19 cellular contexts compared by ENCODE assay signal in the genomic region with DNA sequence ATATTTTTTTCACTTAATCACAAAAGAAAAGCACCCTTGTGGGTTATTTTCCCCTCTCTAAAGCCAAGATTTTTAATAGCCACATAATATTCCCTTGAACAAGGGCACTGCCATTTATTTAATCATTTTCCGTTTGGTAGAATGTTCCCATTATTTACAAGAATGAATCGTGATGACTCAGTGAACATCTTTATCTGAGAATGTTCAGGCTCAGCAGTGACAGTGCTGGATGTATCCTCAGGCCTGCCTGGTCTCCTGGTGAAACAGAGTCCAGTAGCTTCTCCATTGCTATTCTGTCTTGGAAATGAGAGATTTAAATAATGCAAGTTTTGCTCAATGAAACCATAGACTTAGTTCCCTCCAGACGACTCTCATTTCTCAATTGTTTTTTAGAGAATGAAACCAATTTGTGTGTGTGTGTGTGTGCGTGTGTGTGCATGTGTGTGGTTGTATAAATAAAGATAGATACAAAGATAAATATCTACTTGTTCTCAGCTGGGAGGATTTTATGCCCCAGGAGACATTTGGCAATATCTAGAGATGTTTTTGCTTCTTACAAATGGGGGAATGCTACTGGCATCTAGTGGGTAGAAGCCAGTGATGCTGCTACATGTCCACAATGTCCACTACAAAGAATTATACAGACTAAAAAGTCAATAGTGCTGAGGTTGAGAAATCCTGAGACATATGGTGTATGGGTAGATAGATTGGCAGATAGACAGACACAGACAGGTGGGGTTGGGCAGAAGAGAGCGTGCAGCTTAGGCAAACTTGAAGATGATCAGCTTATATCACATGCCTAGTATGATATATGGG. TPM values are rescaled to one million over a fixed set of nuclear protein-coding genes. Genes with fewer than 3 reads are reported as not detected.
A peak's percentile ranks its signal among the peaks of the same experiment; 100 is the strongest.
DNase-seq lines count a peak whose midpoint lies in the region; ATAC-seq, FAIRE-seq and TF ChIP-seq lines count a peak whose summit lies in the region.
"Had no signal": no experiment of that assay in that cellular context is flagged by ENCODE, and none has a peak within 500 bp of the region (broad histone marks: within the 10 kb centered on the region; RNA-seq: fewer than 3 reads in every experiment).

No MANE protein-coding gene starts in this region.

- DNase-seq in AG08395 (ENCODE audit: low spot score) (peak; percentile 35), MG63 (peak; percentile 37), K562 (ENCODE audit: extremely low read depth in 1 of 4, low spot score in 3 of 4) (no peak), hepatocyte (ENCODE audit: low spot score) (no peak), RWPE1 (ENCODE audit: low spot score) (no peak)
- DNase-seq in stimulated activated naive CD4-positive, alpha-beta T cell treated with Interleukin-2 at 50 U/mL for 16 hours (lab: John Stamatoyannopoulos, UW), result no peak
- no peak for DNase-seq in activated T-cell treated with anti-CD3 and anti-CD28 coated beads, Interleukin-2, amount 50 U/mL, for 1 hour
- DNase-seq: activated CD4-positive, alpha-beta T cell treated with anti-CD3 and anti-CD28 coated beads, Interleukin-2, amount 50 U/mL, for 48 hours; caudate nucleus; DMS79 treated with DMSO at 0.1 percent for 48 hours; H7; stimulated activated CD4-positive, alpha-beta T cell treated with anti-CD3 and anti-CD28 coated beads, Interleukin-4, amount 100 ng/mL, for 4 hours; stimulated activated naive CD4-positive, alpha-beta T cell had no signal

- no peak for TF ChIP-seq POLR2A in K562 (conservative IDR thresholded peaks at IDR 0.05)

- intact Hi-C loops in K562 (cut with micrococcal nuclease), result no loop called here

- ATAC-seq in K562 (no peak), HG02610 (IDR thresholded peaks at IDR 0.05; ENCODE audit: unreplicated experiment) (no peak)

- no TSS peak for BruUV-seq in K562 (replicated peaks; lab: Mats Ljungman, UMichigan)

- TF ChIP-seq RAD21 in K562 (CRISPR knock-in tag; conservative IDR thresholded peaks at IDR 0.05 in 1 of 2, IDR thresholded peaks at IDR 0.05 in 1 of 2), result no peak

- H3K27me3 ChIP-seq in MG63, result no peaks in the 10 kb centered on the region
- no peaks in the 10 kb centered on the region for H3K27me3 ChIP-seq in K562 (ENCODE audit: control insufficient read depth in 2 of 2, insufficient read depth in 2 of 2, low read length in 2 of 2)
- no peaks in the 10 kb centered on the region for H3K27me3 ChIP-seq in hepatocyte
- H3K27me3 ChIP-seq: BLaER1 had no signal

- H3K4me3 ChIP-seq in MG63, result no peak overlapping the region
- H3K4me3 ChIP-seq in K562, result no peak overlapping the region
- no peak overlapping the region for H3K4me3 ChIP-seq in hepatocyte
- H3K4me3 ChIP-seq: BLaER1, prostate gland had no signal

- TF ChIP-seq EP300 in K562 (IDR thresholded peaks at IDR 0.05; ENCODE audit: low read length), result no peak

- H3K9me3 ChIP-seq in MG63, result no peaks in the 10 kb centered on the region
- H3K9me3 ChIP-seq in K562 (replicated peaks; ENCODE audit: control insufficient read depth, insufficient read depth, low read depth, low read length), result no peaks in the 10 kb centered on the region
- no peaks in the 10 kb centered on the region for H3K9me3 ChIP-seq in hepatocyte (ENCODE audit: low read depth)
- H3K9me3 ChIP-seq: BLaER1, prostate gland had no signal

- H3K79me2 ChIP-seq in K562 (ENCODE audit: control insufficient read depth, insufficient read depth, low read length) (no peaks in the 10 kb centered on the region), hepatocyte (no peaks in the 10 kb centered on the region)

- H3K9me2 ChIP-seq in hepatocyte (replicated peaks; ENCODE audit: insufficient read depth), result no peaks in the 10 kb centered on the region

- no peaks in the 10 kb centered on the region for H3K4me1 ChIP-seq in K562 (replicated peaks in 1 of 2; ENCODE audit: control insufficient read depth in 2 of 2, insufficient read depth in 2 of 2, low read length in 2 of 2)
- H3K4me1 ChIP-seq in hepatocyte (ENCODE audit: insufficient read depth), result no peaks in the 10 kb centered on the region
- H3K4me1 ChIP-seq: BLaER1, prostate gland had no signal

- H3K27ac ChIP-seq in K562 (ENCODE audit: extremely low read depth, low read depth, low read length), result no peak overlapping the region
- H3K27ac ChIP-seq in hepatocyte, result peak overlapping the region; percentile 48
- H3K27ac ChIP-seq in RWPE1, result no peak overlapping the region
- H3K27ac ChIP-seq: BLaER1, prostate gland had no signal

- H3K36me3 ChIP-seq in MG63 (no peaks in the 10 kb centered on the region), K562 (ENCODE audit: control insufficient read depth, insufficient read depth, low read length) (no peaks in the 10 kb centered on the region), hepatocyte (replicated peaks; ENCODE audit: insufficient read depth, low read depth) (no peaks in the 10 kb centered on the region)
- H3K36me3 ChIP-seq: BLaER1, prostate gland had no signal

- in situ Hi-C loops in K562 (cut with MboI), result no loop called here

- H4K20me1 ChIP-seq in K562 (replicated peaks; ENCODE audit: control insufficient read depth, insufficient read depth, low read length), result no peaks in the 10 kb centered on the region
- no peaks in the 10 kb centered on the region for H4K20me1 ChIP-seq in hepatocyte (ENCODE audit: insufficient read depth, poor library complexity, severe bottlenecking)
- H4K20me1 ChIP-seq: BLaER1 had no signal

- H3K4me2 ChIP-seq in K562 (ENCODE audit: insufficient read depth, low read length), result no peak overlapping the region
- no peak overlapping the region for H3K4me2 ChIP-seq in hepatocyte
- H3K4me2 ChIP-seq: BLaER1 had no signal

- CTCF ChIA-PET in K562 (lab: Yijun Ruan, JAX; ENCODE audit: low intra/inter-chr PET ratio) (no interaction called here), RWPE1 (lab: Yijun Ruan, JAX) (no interaction called here)

- no peaks in the 10 kb centered on the region for H3K9me1 ChIP-seq in K562 (ENCODE audit: control insufficient read depth, insufficient read depth, low read length)

- 4% methylated on average over 5 of the region's 5 CpGs for WGBS in K562 (ENCODE audit: insufficient coverage, low coverage, missing lambda C conversion rate)
- WGBS in hepatocyte (ENCODE audit: low lambda C conversion rate, missing lambda C conversion rate), result 77% methylated on average over 5 of the region's 5 CpGs

- H2AFZ ChIP-seq in K562 (ENCODE audit: low read depth, low read length) (no peak overlapping the region), hepatocyte (no peak overlapping the region)

- POLR2A ChIA-PET in K562 (lab: Yijun Ruan, JAX), result interaction anchor here (0.7 kb wide), 1 partner anchor 44 kb away, joined by 3 read pairs; no protein-coding TSS in a partner anchor
- POLR2A ChIA-PET in RWPE1 (lab: Yijun Ruan, JAX; ENCODE audit: low non-redundant PET), result no interaction called here

- TF ChIP-seq CTCF in K562 (IDR thresholded peaks at IDR 0.05 in 2 of 3, conservative IDR thresholded peaks at IDR 0.05 in 1 of 3; ENCODE audit: insufficient read depth in 2 of 3, low read depth in 1 of 3, low read length in 3 of 3), result no peak
- peak; percentile 15 for TF ChIP-seq CTCF in hepatocyte (IDR thresholded peaks at IDR 0.05; ENCODE audit: poor library complexity)
- no peak for TF ChIP-seq CTCF in RWPE1 (conservative IDR thresholded peaks at IDR 0.05; ENCODE audit: low read depth)

- H3K9ac ChIP-seq in K562 (ENCODE audit: insufficient read depth in 1 of 2, low read depth in 2 of 2, low read length in 2 of 2), result no peak overlapping the region
- H3K9ac ChIP-seq: BLaER1 had no signal

- no peak for FAIRE-seq in K562 (lab: Jason Lieb, UNC)

TF ChIP-seq in K562, 482 proteins besides CTCF, POLR2A, EP300 and RAD21 (continues in another document):
- TF ChIP-seq MAFG (tag; conservative IDR thresholded peaks at IDR 0.05) (peak; percentile 59; the same call in 1 of the 2 replicates), ARID1B (IDR thresholded peaks at IDR 0.05) (peak; percentile 50; the same call in 1 of the 2 replicates), EZH2 (IDR thresholded peaks at IDR 0.05; ENCODE audit: borderline replicate concordance, low read depth, low read length) (no peak)
- TF ChIP-seq, protein P1, sequence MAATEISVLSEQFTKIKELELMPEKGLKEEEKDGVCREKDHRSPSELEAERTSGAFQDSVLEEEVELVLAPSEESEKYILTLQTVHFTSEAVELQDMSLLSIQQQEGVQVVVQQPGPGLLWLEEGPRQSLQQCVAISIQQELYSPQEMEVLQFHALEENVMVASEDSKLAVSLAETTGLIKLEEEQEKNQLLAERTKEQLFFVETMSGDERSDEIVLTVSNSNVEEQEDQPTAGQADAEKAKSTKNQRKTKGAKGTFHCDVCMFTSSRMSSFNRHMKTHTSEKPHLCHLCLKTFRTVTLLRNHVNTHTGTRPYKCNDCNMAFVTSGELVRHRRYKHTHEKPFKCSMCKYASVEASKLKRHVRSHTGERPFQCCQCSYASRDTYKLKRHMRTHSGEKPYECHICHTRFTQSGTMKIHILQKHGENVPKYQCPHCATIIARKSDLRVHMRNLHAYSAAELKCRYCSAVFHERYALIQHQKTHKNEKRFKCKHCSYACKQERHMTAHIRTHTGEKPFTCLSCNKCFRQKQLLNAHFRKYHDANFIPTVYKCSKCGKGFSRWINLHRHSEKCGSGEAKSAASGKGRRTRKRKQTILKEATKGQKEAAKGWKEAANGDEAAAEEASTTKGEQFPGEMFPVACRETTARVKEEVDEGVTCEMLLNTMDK (IDR thresholded peaks at IDR 0.05; ENCODE audit: borderline replicate concordance, insufficient read depth, low read depth, low read length, poor library complexity, severe bottlenecking), result no peak

RNA-seq across cellular contexts. Expression of a gene that starts 55.0 kb away (rescaled TPM):
- total RNA-seq in MG63 (2014; rRNA removed; shearing (Covaris generic); ENCODE audit: low replicate concordance), result 0.10 TPM in 1 of 2 replicates, not detected in the other
- total RNA-seq in K562 (2011; cell fraction: chromatin; rRNA removed; ENCODE audit: low replicate concordance), result 0.09 and 0.12 TPM in 2 replicates
- total RNA-seq in K562 (2011; cell fraction: nucleolus; rRNA removed), result under 0.01 TPM in 2 replicates
- total RNA-seq in K562 (2011; cell fraction: nucleoplasm; rRNA removed), result 0.08 and 0.15 TPM in 2 replicates
- total RNA-seq in K562 (2014; rRNA removed) (0.09 and 0.12 TPM in 2 replicates), K562 (2014; rRNA removed; fragmentation: Illumina TruSeq; extraction: Trizol) (0.16 and 0.18 TPM in 2 replicates), K562 (2015; rRNA removed; fragmentation: Illumina TruSeq; extraction: Trizol) (0.14 and 0.19 TPM in 2 replicates), K562 (2021) (0.13 and 0.20 TPM in 2 replicates), hepatocyte (8.9 and 12.3 TPM in 2 replicates)
- polyA plus RNA-seq in K562 (2011; rRNA removed) (0.05 and 0.06 TPM in 2 replicates), K562 (2014; fragmentation: Illumina TruSeq; extraction: Trizol) (0.12 and 0.16 TPM in 2 replicates), K562 (2014; fragmentation: Nextera tagmentation; extraction: Ambion mirVana) (under 1 TPM; 0.10 to 0.11 TPM), K562 (2014; rRNA removed) (0.11 and 0.23 TPM in 2 replicates), hepatocyte (2.8 and 5.4 TPM in 2 replicates)
- under 0.01 and 0.01 TPM in 2 replicates for polyA plus RNA-seq in K562 (2011; cell fraction: cytosol; rRNA removed)
- polyA plus RNA-seq in K562 (2011; cell fraction: nucleus; rRNA removed), result 0.04 and 0.09 TPM in 2 replicates
- polyA plus RNA-seq in K562 (2012), result 0.17 and 0.36 TPM in 2 replicates
- 0.03 and 0.07 TPM in 2 replicates for polyA minus RNA-seq in K562 (2011; rRNA and poly(A)+ RNA removed)
- 0.10 TPM in 1 of 2 replicates, not detected in the other for polyA minus RNA-seq in K562 (2011; cell fraction: cytosol; rRNA and poly(A)+ RNA removed)
- 0.13 and 0.44 TPM in 2 replicates for polyA minus RNA-seq in K562 (2011; cell fraction: nucleus; rRNA and poly(A)+ RNA removed)
- total RNA-seq: activated T-helper 2 cell treated with anti-CD3 and anti-CD28 coated beads, Interferon-gamma antibody, Interleukin-2, Interleukin-4, amounts not matched to agents 10 μg/mL and 5 μg/mL and 100 μg/mL, durations not matched to agents 14 hours and 24 hours and 36 hours; HT-29; T-helper 2 cell treated with Interferon-gamma antibody and Interleukin-4, amounts not matched to agents 100 ng/mL and 5 ng/mL, for 36 hours had no signal

Comparison
In these comparisons a context has a peak if more than half of its experiments do, and no peak if none do; other contexts are left out.
1. DNase-seq: peak in AG08395 (single experiment) and MG63 (single experiment); none in K562 (0 of 4), hepatocyte (single experiment), RWPE1 (single experiment), stimulated activated naive CD4-positive, alpha-beta T cell treated with Interleukin-2 at 50 U/mL for 16 hours (single experiment) and activated T-cell treated with anti-CD3 and anti-CD28 coated beads, Interleukin-2, amount 50 U/mL, for 1 hour (single experiment).